25 cellular contexts compared by ENCODE assay signal in the genomic region with DNA sequence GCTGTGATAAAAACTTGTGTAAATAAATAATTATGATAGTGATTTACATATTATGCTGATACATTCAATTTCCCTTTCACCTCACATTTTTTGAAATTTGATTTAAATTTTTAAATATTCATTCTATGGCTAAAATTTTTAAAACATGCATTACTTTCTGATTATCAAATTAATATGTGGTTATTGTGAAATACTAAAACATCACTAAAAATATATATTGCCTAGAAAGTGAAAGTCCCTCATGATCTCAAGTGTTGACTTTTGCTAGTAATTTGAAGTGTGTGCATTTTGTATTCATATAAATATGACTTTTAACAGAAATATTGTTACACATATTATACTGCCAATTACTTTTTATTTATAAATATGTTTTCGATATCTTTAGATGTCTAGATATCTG. TPM values are rescaled to one million over a fixed set of nuclear protein-coding genes. Genes with fewer than 3 reads are reported as not detected.
DNase-seq lines count a peak whose midpoint lies in the region; FAIRE-seq lines count a peak whose summit lies in the region.
"Had no signal": no experiment of that assay in that cellular context is flagged by ENCODE, and none has a peak within 500 bp of the region (broad histone marks: within the 10 kb centered on the region; RNA-seq: fewer than 3 reads in every experiment).

No MANE protein-coding gene starts in this region.

- DNase-seq in RCC 7860 (ENCODE audit: low spot score): no peak
- DNase-seq in NCI-H748 (lab: John Stamatoyannopoulos, UW; ENCODE audit: unreplicated experiment): no peak
- no peak for DNase-seq in neuronal stem cell (ENCODE audit: low spot score)
- DNase-seq in NCI-H1436 (lab: John Stamatoyannopoulos, UW): no peak
- DNase-seq: ACHN; AML-193; BE2C; CD4-positive, alpha-beta T cell; CD8-positive, alpha-beta memory T cell; DMS 273 treated with DMSO at 0.1 percent for 48 hours; DMS79; EL; GF-D8; H7; HCEC 1CT had no signal

- no peak overlapping the region for H2BK15ac ChIP-seq in neuronal stem cell (ENCODE audit: low read length)

- peak; percentile 25 for FAIRE-seq in A204.1 (lab: Jason Lieb, UNC)
- FAIRE-seq in RCC 7860 (lab: Jason Lieb, UNC): peak; percentile 44
- peak; percentile 26 for FAIRE-seq in endometrium (lab: Jason Lieb, UNC)
- FAIRE-seq: A549, D721Med, GM12891, GM18507, H1 had no signal

- no peak overlapping the region for H3K9ac ChIP-seq in neuronal stem cell (ENCODE audit: low read depth, low read length, poor library complexity)
- H3K9ac ChIP-seq: BLaER1 treated with 17β-estradiol and CSF1 and Interleukin-3, amounts not matched to agents 10 nM and 100 nM had no signal

- WGBS in neuronal stem cell (ENCODE audit: extremely low coverage in 2 of 2, insufficient read length in 2 of 2, insufficient replicate concordance in 1 of 2), 2 donors: no CpG with 5 or more reads among the region's 1 CpG

- H3K4me2 ChIP-seq in neuronal stem cell (ENCODE audit: insufficient read depth, low read length, poor library complexity, severe bottlenecking): no peak overlapping the region
- H3K4me2 ChIP-seq: A549; BLaER1 treated with 17β-estradiol and CSF1 and Interleukin-3, amounts not matched to agents 10 nM and 100 nM had no signal

- H3K79me1 ChIP-seq in neuronal stem cell (ENCODE audit: low read depth, low read length): peaks cover 2% of the 10 kb centered on the region

- H2AFZ ChIP-seq in neuronal stem cell (ENCODE audit: low read length): no peak overlapping the region

- no peak overlapping the region for H4K91ac ChIP-seq in neuronal stem cell (ENCODE audit: low read depth, low read length, poor library complexity)

- no peaks in the 10 kb centered on the region for H3K27me3 ChIP-seq in neuronal stem cell (ENCODE audit: control insufficient read depth in 3 of 3, insufficient read depth in 3 of 3, low read depth in 1 of 3, low read length in 3 of 3)
- H3K27me3 ChIP-seq: BE2C; BLaER1 treated with 17β-estradiol and CSF1 and Interleukin-3, amounts not matched to agents 10 nM and 100 nM had no signal

- H3K4me1 ChIP-seq in neuronal stem cell (ENCODE audit: control insufficient read depth in 2 of 2, insufficient read depth in 1 of 2, low read depth in 1 of 2, low read length in 2 of 2): no peaks in the 10 kb centered on the region
- H3K4me1 ChIP-seq: A549; BLaER1 treated with 17β-estradiol and CSF1 and Interleukin-3, amounts not matched to agents 10 nM and 100 nM had no signal

- H3K4me3 ChIP-seq in neuronal stem cell (ENCODE audit: low read length in 2 of 2): no peak overlapping the region
- H3K4me3 ChIP-seq: A549; BLaER1 treated with 17β-estradiol and CSF1 and Interleukin-3, amounts not matched to agents 10 nM and 100 nM had no signal

- no peak overlapping the region for H2BK5ac ChIP-seq in neuronal stem cell (ENCODE audit: low read length)

- H3K9me3 ChIP-seq in neuronal stem cell (replicated peaks in 1 of 2; ENCODE audit: control insufficient read depth in 2 of 2, insufficient read depth in 1 of 2, low read depth in 1 of 2, low read length in 2 of 2): no peaks in the 10 kb centered on the region
- H3K9me3 ChIP-seq: A549; BE2C; BLaER1 treated with 17β-estradiol and CSF1 and Interleukin-3, amounts not matched to agents 10 nM and 100 nM had no signal

- H2BK120ac ChIP-seq in neuronal stem cell (ENCODE audit: low read depth, low read length): no peak overlapping the region

- H3K27ac ChIP-seq in neuronal stem cell (replicated peaks; ENCODE audit: low read length): no peak overlapping the region
- H3K27ac ChIP-seq: 22Rv1; A549; BLaER1 treated with 17β-estradiol and CSF1 and Interleukin-3, amounts not matched to agents 10 nM and 100 nM had no signal

- H2BK12ac ChIP-seq in neuronal stem cell (ENCODE audit: low read length): no peak overlapping the region

- no peak overlapping the region for H3K4ac ChIP-seq in neuronal stem cell (ENCODE audit: low read length)

- H4K8ac ChIP-seq in neuronal stem cell (ENCODE audit: low read depth, low read length): no peak overlapping the region

- H3K23ac ChIP-seq in neuronal stem cell (ENCODE audit: low read depth, low read length, poor library complexity): no peak overlapping the region

- H3K18ac ChIP-seq in neuronal stem cell (ENCODE audit: low read length): no peak overlapping the region

- H2AK5ac ChIP-seq in neuronal stem cell (ENCODE audit: low read depth, low read length): no peak overlapping the region

- no peak overlapping the region for H3K14ac ChIP-seq in neuronal stem cell (ENCODE audit: low read length)

- no peaks in the 10 kb centered on the region for H3K36me3 ChIP-seq in neuronal stem cell (replicated peaks in 1 of 2; ENCODE audit: control insufficient read depth in 2 of 2, insufficient read depth in 2 of 2, low read length in 2 of 2)
- H3K36me3 ChIP-seq: BE2C; BLaER1 treated with 17β-estradiol and CSF1 and Interleukin-3, amounts not matched to agents 10 nM and 100 nM had no signal

RNA-seq across cellular contexts. Expression of a gene that starts 3.1 kb away (rescaled TPM):
- not detected for polyA plus RNA-seq in neuronal stem cell (2013, experiment 1 of 2)
- not detected for polyA plus RNA-seq in neuronal stem cell (2013, experiment 2 of 2)
- polyA plus RNA-seq: A549; CD14-positive monocyte; CD8-positive, alpha-beta memory T cell; H1 had no signal
